ENCODE assay signal across 29 cellular contexts in the genomic region with DNA sequence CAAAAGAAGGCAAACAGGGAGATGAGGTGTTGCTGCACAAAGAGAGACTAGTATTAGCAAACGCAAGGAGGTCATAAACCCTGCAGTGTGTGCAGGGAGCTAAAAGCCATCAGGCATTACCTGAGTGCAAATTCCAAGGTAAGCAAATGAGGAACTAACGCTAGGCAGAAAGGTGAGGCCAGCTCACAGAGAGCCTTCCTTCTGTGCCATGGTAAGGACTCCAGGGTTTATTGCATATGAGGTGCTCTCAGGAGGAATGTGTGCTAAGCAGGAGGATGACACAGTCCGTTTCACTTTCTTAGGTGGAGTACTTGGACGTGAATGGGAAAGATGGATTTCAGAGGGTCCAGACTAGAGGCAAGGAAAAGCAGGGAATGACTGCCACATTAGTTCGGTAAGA. TPM values are rescaled to one million over a fixed set of nuclear protein-coding genes. Genes with fewer than 3 reads are reported as not detected.
"Had no signal": no experiment of that assay in that cellular context is flagged by ENCODE, and none has a peak within 500 bp of the region (broad histone marks: within the 10 kb centered on the region; RNA-seq: fewer than 3 reads in every experiment).

No MANE protein-coding gene starts in this region.

- H3K27ac Mint-ChIP-seq: activated B cell treated with CpG ODN at 0.5 μM for 24 hours; activated naive CD8-positive, alpha-beta T cell treated with anti-CD3 and anti-CD28 coated beads for 36 hours; mesothelial cell of epicardium; natural killer cell treated with Interleukin-12 subunit alpha and Interleukin-12 subunit beta and Interleukin-15 and Interleukin-18, amount 100 ng/mL, for 72 hours; T-helper 17 cell had no signal

- H3K4me1 ChIP-seq: breast epithelium, prostate gland had no signal

- H3K36me3 ChIP-seq: breast epithelium, ovary, prostate gland had no signal

- H3K9me3 ChIP-seq: breast epithelium, esophagus muscularis mucosa, heart left ventricle, neutrophil, ovary, prostate gland, spleen, thoracic aorta, upper lobe of left lung had no signal

- H3K27ac ChIP-seq: breast epithelium, esophagus muscularis mucosa, neutrophil, ovary, prostate gland, thoracic aorta had no signal

- H3K9me3 Mint-ChIP-seq: activated B cell treated with CpG ODN at 0.5 μM for 24 hours; activated naive CD8-positive, alpha-beta T cell treated with anti-CD3 and anti-CD28 coated beads for 36 hours; activated T-cell treated with anti-CD3 and anti-CD28 coated beads, Interleukin-2, amount 50 U/mL, for 4 hours; central memory CD8-positive, alpha-beta T cell; mesothelial cell of epicardium; natural killer cell treated with Interleukin-12 subunit alpha and Interleukin-12 subunit beta and Interleukin-15 and Interleukin-18, amount 100 ng/mL, for 72 hours had no signal

- H3K4me3 ChIP-seq: breast epithelium, esophagus muscularis mucosa, heart left ventricle, lung, ovary, prostate gland, spleen, thoracic aorta, upper lobe of left lung had no signal

- H3K27me3 Mint-ChIP-seq: activated naive CD8-positive, alpha-beta T cell treated with anti-CD3 and anti-CD28 coated beads for 36 hours had no signal

- DNase-seq: activated B cell treated with CpG ODN at 0.5 μM for 24 hours; activated CD4-positive, alpha-beta T cell treated with anti-CD3 and anti-CD28 coated beads for 4 hours; activated CD4-positive, alpha-beta T cell treated with anti-CD3 and anti-CD28 coated beads, Interleukin-2, amount 50 U/mL, for 48 hours; activated CD8-positive, alpha-beta memory T cell treated with anti-CD3 and anti-CD28 coated beads, Interleukin-2, amount 50 U/mL, for 48 hours; activated naive CD4-positive, alpha-beta T cell treated with Interleukin-2 at 50 U/mL for 16 hours; activated naive CD8-positive, alpha-beta T cell treated with anti-CD3 and anti-CD28 coated beads for 36 hours; activated T-cell treated with anti-CD3 and anti-CD28 coated beads, Interleukin-2, amount 50 U/mL, for 4 hours; cortex of kidney; effector CD4-positive, alpha-beta T cell; heart left ventricle; islet precursor cell; ovary; spleen; stimulated activated CD4-positive, alpha-beta T cell treated with anti-CD3 and anti-CD28 coated beads, Interleukin-4, amount 100 ng/mL, for 1 hour; stimulated activated naive CD4-positive, alpha-beta T cell; SW 1271; T-helper 17 cell; upper lobe of left lung had no signal

- H3K4me3 Mint-ChIP-seq: activated B cell treated with CpG ODN at 0.5 μM for 24 hours; activated naive CD8-positive, alpha-beta T cell treated with anti-CD3 and anti-CD28 coated beads for 36 hours; activated T-cell treated with anti-CD3 and anti-CD28 coated beads, Interleukin-2, amount 50 U/mL, for 4 hours; central memory CD8-positive, alpha-beta T cell; mesothelial cell of epicardium; natural killer cell treated with Interleukin-12 subunit alpha and Interleukin-12 subunit beta and Interleukin-15 and Interleukin-18, amount 100 ng/mL, for 72 hours; T-helper 17 cell had no signal

- H3K36me3 Mint-ChIP-seq: activated naive CD8-positive, alpha-beta T cell treated with anti-CD3 and anti-CD28 coated beads for 36 hours; natural killer cell treated with Interleukin-12 subunit alpha and Interleukin-12 subunit beta and Interleukin-15 and Interleukin-18, amount 100 ng/mL, for 72 hours had no signal

- H3K4me1 Mint-ChIP-seq: activated B cell treated with CpG ODN at 0.5 μM for 24 hours; activated naive CD8-positive, alpha-beta T cell treated with anti-CD3 and anti-CD28 coated beads for 36 hours; central memory CD8-positive, alpha-beta T cell; mesothelial cell of epicardium had no signal

- H3K27me3 ChIP-seq: breast epithelium, esophagus muscularis mucosa, heart left ventricle, neutrophil, ovary, spleen, upper lobe of left lung had no signal

- ATAC-seq: activated T-cell treated with anti-CD3 and anti-CD28 coated beads, Interleukin-2, amount 50 U/mL, for 4 hours; heart left ventricle; natural killer cell treated with Interleukin-12 subunit alpha and Interleukin-12 subunit beta and Interleukin-15 and Interleukin-18, amount 100 ng/mL, for 72 hours; T-helper 17 cell had no signal

- FAIRE-seq: astrocyte had no signal

RNA-seq across cellular contexts. Expression of a gene that starts 44.6 kb away (rescaled TPM):
- total RNA-seq: activated B cell treated with CpG ODN at 0.5 μM for 24 hours; activated CD8-positive, alpha-beta memory T cell treated with anti-CD3 and anti-CD28 coated beads for 36 hours; activated naive CD8-positive, alpha-beta T cell treated with anti-CD3 and anti-CD28 coated beads for 36 hours; activated T-cell treated with anti-CD3 and anti-CD28 coated beads, Interleukin-2, amount 50 U/mL, for 4 hours; astrocyte; breast epithelium; esophagus muscularis mucosa; mesothelial cell of epicardium; natural killer cell treated with Interleukin-12 subunit alpha and Interleukin-12 subunit beta and Interleukin-15 and Interleukin-18, amount 100 ng/mL, for 72 hours; prostate gland; spleen; T-helper 17 cell had no signal
- polyA plus RNA-seq: ovary, spleen had no signal
